1 cellular context compared by ENCODE assay signal in genomic region chr1:160672789-160673695, GRCh38.
TF ChIP-seq lines count a peak whose summit lies in the region.

No MANE protein-coding gene starts in this region.

TF ChIP-seq in WTC11, 78 proteins besides CTCF, POLR2A, EP300 and RAD21 (continued from another document):
- no peak for TF ChIP-seq AR (CRISPR knock-in tag; IDR thresholded peaks at IDR 0.05)
- TF ChIP-seq MXD4 (CRISPR knock-in tag; IDR thresholded peaks at IDR 0.05; ENCODE audit: borderline replicate concordance): no peak
